Comparison of ENCODE assay signal across 20 cellular contexts in the genomic region with DNA sequence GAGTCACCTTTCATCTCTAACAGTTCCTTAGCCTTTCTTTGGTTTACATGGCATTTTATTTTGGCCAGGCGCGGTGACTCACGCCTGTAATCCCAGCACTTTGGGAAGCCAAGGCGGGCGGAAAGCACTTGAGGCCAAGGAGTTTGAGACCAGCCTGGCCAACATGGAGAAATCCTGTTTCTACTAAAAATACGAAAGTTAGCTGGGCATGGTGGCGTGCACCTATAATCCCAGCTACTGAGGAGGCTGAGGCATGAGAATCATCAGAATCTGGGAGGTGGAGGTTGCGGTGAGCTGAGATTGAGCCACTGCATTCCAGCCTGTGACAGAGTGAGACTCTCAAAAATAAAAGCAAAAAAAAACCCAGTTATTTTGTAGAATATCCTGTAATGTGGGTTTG. TPM values are rescaled to one million over a fixed set of nuclear protein-coding genes. Genes with fewer than 3 reads are reported as not detected.
"Had no signal": no experiment of that assay in that cellular context is flagged by ENCODE, and none has a peak within 500 bp of the region (broad histone marks: within the 10 kb centered on the region; RNA-seq: fewer than 3 reads in every experiment).

No MANE protein-coding gene starts in this region.

- H3K27me3 Mint-ChIP-seq: naive B cell had no signal

- H3K4me3 Mint-ChIP-seq: endodermal cell, naive B cell, neural crest cell had no signal

- H3K9me3 ChIP-seq: tibial artery, upper lobe of right lung, vagina had no signal

- H3K36me3 ChIP-seq: vagina had no signal

- DNase-seq: effector CD4-positive, alpha-beta T cell; endodermal cell; erythroblast; foreskin keratinocyte; kidney glomerular epithelial cell; mesendoderm; naive B cell; posterior cingulate gyrus; small intestine; stimulated activated CD4-positive, alpha-beta T cell treated with anti-CD3 and anti-CD28 coated beads, Interleukin-2, amount 100 ng/mL, for 48 hours; stimulated activated naive CD4-positive, alpha-beta T cell treated with Interleukin-2 at 50 U/mL for 16 hours; tibial artery; upper lobe of right lung had no signal

- H3K27ac Mint-ChIP-seq: endodermal cell had no signal

- H3K4me3 ChIP-seq: coronary artery, hepatocyte, tibial artery, upper lobe of right lung, vagina had no signal

- H3K9me3 Mint-ChIP-seq: endodermal cell, naive B cell, neural crest cell had no signal

- H3K27ac ChIP-seq: coronary artery, foreskin keratinocyte, hepatocyte, tibial artery, upper lobe of right lung, vagina had no signal

- H3K4me1 ChIP-seq: tibial artery, upper lobe of right lung, vagina had no signal

- H3K4me1 Mint-ChIP-seq: naive B cell, neural crest cell had no signal

- ATAC-seq: foreskin keratinocyte, upper lobe of right lung had no signal

- H3K27me3 ChIP-seq: foreskin keratinocyte, hepatocyte, tibial artery, upper lobe of right lung, vagina had no signal

RNA-seq across cellular contexts. Expression of gene EFCAB8, which starts 1.2 kb away (rescaled TPM):
- total RNA-seq: dermis microvascular lymphatic vessel endothelial cell, foreskin keratinocyte, temporal lobe, vagina had no signal
- polyA plus RNA-seq: foreskin keratinocyte, hepatocyte, liver had no signal
